ENCODE assay signal across 7 cellular contexts in the genomic region with DNA sequence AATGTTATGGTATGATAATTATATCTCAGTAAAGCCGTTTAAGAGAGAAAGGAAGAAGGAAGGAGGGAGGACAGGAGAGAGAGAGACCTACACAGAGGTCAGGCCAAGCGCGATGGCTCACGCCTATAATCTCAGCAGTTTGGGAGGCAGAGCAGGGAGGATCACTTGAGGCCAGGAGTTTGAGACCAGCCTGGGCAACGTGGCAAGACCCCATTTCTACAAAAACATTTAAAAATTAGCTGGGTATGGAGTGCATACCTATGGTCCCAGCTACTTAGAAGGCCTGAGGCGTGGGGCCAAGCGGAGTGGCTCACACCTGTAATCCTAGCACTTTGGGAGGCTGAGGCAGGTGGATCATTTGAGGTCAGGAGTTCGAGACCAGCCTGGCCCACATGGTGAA. TPM values are rescaled to one million over a fixed set of nuclear protein-coding genes. Genes with fewer than 3 reads are reported as not detected.
DNase-seq lines count a peak whose midpoint lies in the region; ATAC-seq, FAIRE-seq and TF ChIP-seq lines count a peak whose summit lies in the region.
"Not testable (repeated sequence)": the region's sequence is repeated elsewhere in the genome, so short reads cannot be mapped to it uniquely, and the experiment has no call there.

No MANE protein-coding gene starts in this region.

- CTCF ChIA-PET in Caco-2 (lab: Charles Lee): not testable (repeated sequence)
- CTCF ChIA-PET in activated CD4-positive, alpha-beta T cell treated with anti-CD3 and anti-CD28 coated beads, Interleukin-2, amount 10 ng/mL, durations not matched to agents 7 days and 5 days (lab: Charles Lee): interaction anchor here (0.6 to 1.3 kb wide), 5 partner anchors 9 to 235 kb away, joined by 3 to 4 read pairs (median 4); a partner anchor contains a TSS
- CTCF ChIA-PET in GM12878 (lab: Yijun Ruan, JAX): interaction anchor here (1.2 to 1.4 kb wide), 5 partner anchors 10 to 235 kb away, joined by 3 to 4 read pairs (median 3); no protein-coding TSS in a partner anchor

- ATAC-seq in GM12878, foreskin keratinocyte: not testable (repeated sequence)

- SMC1A ChIA-PET in GM12878 (lab: Charles Lee; ENCODE audit: uncharacterized antibody, unreplicated experiment): interaction anchor here (2.1 kb wide), 1 partner anchor 75 kb away, joined by 8 read pairs; a partner anchor contains a TSS

- in situ Hi-C loops in GM12878 (cut with MboI): not testable (repeated sequence)

- peak overlapping the region; percentile 5 for H3K4me3 Mint-ChIP-seq in Caco-2 (ENCODE audit: unreplicated experiment)
- not testable (repeated sequence) for H3K4me3 Mint-ChIP-seq in activated CD4-positive, alpha-beta T cell treated with anti-CD3 and anti-CD28 coated beads, Interleukin-2, amount 10 ng/mL, durations not matched to agents 7 days and 5 days

- POLR2A ChIA-PET in Caco-2 (lab: Charles Lee): interaction anchor here (1.5 kb wide), 1 partner anchor 10 kb away, joined by 8 read pairs; no protein-coding TSS in a partner anchor
- POLR2A ChIA-PET in activated CD4-positive, alpha-beta T cell treated with anti-CD3 and anti-CD28 coated beads, Interleukin-2, amount 10 ng/mL, durations not matched to agents 7 days and 5 days (lab: Charles Lee); GM12878 (lab: Charles Lee): not testable (repeated sequence)

- H3K27ac ChIP-seq in GM12878 (ENCODE audit: control insufficient read depth, insufficient read depth): not testable (repeated sequence)
- H3K27ac ChIP-seq in foreskin keratinocyte (peak overlapping the region; percentile 88), subcutaneous abdominal adipose tissue (ENCODE audit: low read depth, low read length) (peak overlapping the region; percentile 81)

- intact Hi-C loops in Caco-2 (cut with micrococcal nuclease; ENCODE audit: unreplicated experiment); GM12878 (cut with micrococcal nuclease; ENCODE audit: unreplicated experiment): not testable (repeated sequence)

- H3K9ac ChIP-seq in GM12878 (ENCODE audit: control insufficient read depth, insufficient read depth, low read length); subcutaneous abdominal adipose tissue (ENCODE audit: low read length in 5 of 5): not testable (repeated sequence)
- peak overlapping the region; percentile 58 for H3K9ac ChIP-seq in mucosa of stomach (ENCODE audit: low read length)

- H3K4me2 ChIP-seq in GM12878 (ENCODE audit: control insufficient read depth, insufficient read depth): peak overlapping the region; percentile 90

- FAIRE-seq in GM12878 (lab: Jason Lieb, UNC): not testable (repeated sequence)

- not testable (repeated sequence) for H4K20me1 ChIP-seq in GM12878 (ENCODE audit: control insufficient read depth, insufficient read depth)

- H3K9me3 Mint-ChIP-seq in Caco-2 (ENCODE audit: unreplicated experiment); activated CD4-positive, alpha-beta T cell treated with anti-CD3 and anti-CD28 coated beads, Interleukin-2, amount 10 ng/mL, durations not matched to agents 7 days and 5 days: not testable (repeated sequence)

- not testable (repeated sequence) for H3K79me2 ChIP-seq in GM12878 (ENCODE audit: control insufficient read depth, insufficient read depth, low read length)

- peaks cover 32% of the 10 kb centered on the region for H3K36me3 Mint-ChIP-seq in Caco-2 (ENCODE audit: insufficient read depth, unreplicated experiment)
- H3K36me3 Mint-ChIP-seq in activated CD4-positive, alpha-beta T cell treated with anti-CD3 and anti-CD28 coated beads, Interleukin-2, amount 10 ng/mL, durations not matched to agents 7 days and 5 days (ENCODE audit: low read depth): not testable (repeated sequence)

- H3K4me1 Mint-ChIP-seq in Caco-2 (ENCODE audit: low read depth, unreplicated experiment): peaks cover 75% of the 10 kb centered on the region
- peaks cover 38% of the 10 kb centered on the region for H3K4me1 Mint-ChIP-seq in activated CD4-positive, alpha-beta T cell treated with anti-CD3 and anti-CD28 coated beads, Interleukin-2, amount 10 ng/mL, durations not matched to agents 7 days and 5 days

- not testable (repeated sequence) for TF ChIP-seq RAD21 in GM12878 (IDR thresholded peaks at IDR 0.05; ENCODE audit: insufficient read depth, low read depth, low read length)

- not testable (repeated sequence) for TF ChIP-seq POLR2A in GM12878 (IDR thresholded peaks at IDR 0.05; ENCODE audit: low read depth, low read length)

- H3K4me1 ChIP-seq in Caco-2 (peaks cover 88% of the 10 kb centered on the region), GM12878 (ENCODE audit: control insufficient read depth, insufficient read depth, low read length) (peaks cover 29% of the 10 kb centered on the region), foreskin keratinocyte (peaks cover 50% of the 10 kb centered on the region), mucosa of stomach (ENCODE audit: control insufficient read depth, insufficient read depth, low read length) (peaks cover 43% of the 10 kb centered on the region), subcutaneous abdominal adipose tissue (ENCODE audit: control insufficient read depth in 5 of 5, insufficient read depth in 5 of 5, low read length in 5 of 5) (peaks cover 14 to 39% (median 35%) of the 10 kb centered on the region in 5 donors)

- not testable (repeated sequence) for H3K9me3 ChIP-seq in Caco-2; GM12878 (replicated peaks; ENCODE audit: control insufficient read depth, insufficient read depth, low read length); mucosa of stomach (ENCODE audit: control insufficient read depth, low read length); subcutaneous abdominal adipose tissue (ENCODE audit: control insufficient read depth in 5 of 5, low read length in 5 of 5)

- H3K4me3 ChIP-seq in Caco-2 (ENCODE audit: low read depth, low read length); GM12878; mucosa of stomach (ENCODE audit: low read length); subcutaneous abdominal adipose tissue (ENCODE audit: low read depth in 1 of 5, low read length in 5 of 5): not testable (repeated sequence)

- H3K27me3 Mint-ChIP-seq in Caco-2 (ENCODE audit: insufficient read depth, unreplicated experiment): not testable (repeated sequence)
- peaks cover 13% of the 10 kb centered on the region for H3K27me3 Mint-ChIP-seq in activated CD4-positive, alpha-beta T cell treated with anti-CD3 and anti-CD28 coated beads, Interleukin-2, amount 10 ng/mL, durations not matched to agents 7 days and 5 days

- 65% methylated on average over 8 of the region's 8 CpGs for WGBS in GM12878 (ENCODE audit: insufficient coverage, insufficient replicate concordance, low lambda C conversion rate, missing lambda C conversion rate)

- RAD21 ChIA-PET in GM12878 (lab: Charles Lee; ENCODE audit: unreplicated experiment): not testable (repeated sequence)

- H2AFZ ChIP-seq in GM12878 (ENCODE audit: control insufficient read depth, low read depth, low read length): peak overlapping the region; percentile 85; the same call in 1 of the 2 replicates

- BruUV-seq in Caco-2 (replicated peaks; lab: Mats Ljungman, UMichigan); GM12878 (replicated peaks; lab: Mats Ljungman, UMichigan): not testable (repeated sequence)

- not testable (repeated sequence) for H3K27me3 ChIP-seq in Caco-2 (replicated peaks; ENCODE audit: control insufficient read depth, insufficient read depth, low read length); GM12878 (replicated peaks in 1 of 2; ENCODE audit: control insufficient read depth in 2 of 2, insufficient read depth in 2 of 2, low read length in 1 of 2); foreskin keratinocyte; mucosa of stomach (ENCODE audit: control insufficient read depth, insufficient read depth, low read length); subcutaneous abdominal adipose tissue (ENCODE audit: control insufficient read depth in 5 of 5, insufficient read depth in 4 of 5, low read length in 5 of 5)

- not testable (repeated sequence) for TF ChIP-seq CTCF in Caco-2 (IDR thresholded peaks at IDR 0.05; ENCODE audit: insufficient read depth in 1 of 2, low read depth in 1 of 2, low read length in 1 of 2, severe bottlenecking in 1 of 2, unreplicated experiment in 1 of 2); GM12878 (IDR thresholded peaks at IDR 0.05 in 2 of 3, conservative IDR thresholded peaks at IDR 0.05 in 1 of 3; ENCODE audit: control insufficient read depth in 2 of 3, extremely low read depth in 1 of 3, insufficient read depth in 1 of 3, low read depth in 3 of 3, low read length in 3 of 3); foreskin keratinocyte (conservative IDR thresholded peaks at IDR 0.05)

- H3K27ac Mint-ChIP-seq in Caco-2 (ENCODE audit: unreplicated experiment): peak overlapping the region; percentile 93
- peak overlapping the region; percentile 54 for H3K27ac Mint-ChIP-seq in activated CD4-positive, alpha-beta T cell treated with anti-CD3 and anti-CD28 coated beads, Interleukin-2, amount 10 ng/mL, durations not matched to agents 7 days and 5 days

- DNase-seq in Caco-2; activated CD4-positive, alpha-beta T cell treated with anti-CD3 and anti-CD28 coated beads, Interleukin-2, amount 10 ng/mL, durations not matched to agents 7 days and 5 days; GM12878 (ENCODE audit: low read depth, low spot score); foreskin keratinocyte: not testable (repeated sequence)
- peak; percentile 45 for DNase-seq in RPMI8226

- H3K36me3 ChIP-seq in Caco-2 (ENCODE audit: control insufficient read depth, insufficient read depth, low read length); GM12878 (ENCODE audit: control insufficient read depth in 2 of 2, insufficient read depth in 2 of 2, low read length in 1 of 2); mucosa of stomach (ENCODE audit: control insufficient read depth, insufficient read depth, low read length); subcutaneous abdominal adipose tissue (ENCODE audit: control insufficient read depth in 5 of 5, insufficient read depth in 5 of 5, low read length in 5 of 5): not testable (repeated sequence)

- not testable (repeated sequence) for TF ChIP-seq EP300 in GM12878 (IDR thresholded peaks at IDR 0.05; ENCODE audit: borderline replicate concordance in 1 of 2, control insufficient read depth in 1 of 2, low read depth in 2 of 2, low read length in 2 of 2)

RNA-seq across cellular contexts. Expression of a gene that starts 9.0 kb away (rescaled TPM):
- total RNA-seq in Caco-2 (2022): 103 and 108 TPM in 2 replicates
- not detected for total RNA-seq in activated CD4-positive, alpha-beta T cell treated with anti-CD3 and anti-CD28 coated beads, Interleukin-2, amount 10 ng/mL, durations not matched to agents 7 days and 5 days
- total RNA-seq in GM12878 (2013; cell fraction: nucleolus; rRNA removed): 0.56 TPM in 1 of 2 replicates, not detected in the other
- 0.23 and 0.49 TPM in 2 replicates for total RNA-seq in GM12878 (2014; rRNA removed)
- total RNA-seq in GM12878 (2014; rRNA removed; fragmentation: Illumina TruSeq; extraction: Trizol): 0.22 TPM in 1 of 2 replicates, not detected in the other
- 0.82 and 1.3 TPM in 2 replicates for total RNA-seq in GM12878 (2021)
- not detected for polyA plus RNA-seq in GM12878 (2011; ENCODE audit: low read depth)
- polyA plus RNA-seq in GM12878 (2011; rRNA removed): 0.26 TPM in 2 replicates
- polyA plus RNA-seq in GM12878 (2011; cell fraction: cytosol; rRNA removed): 0.15 and 0.43 TPM in 2 replicates
- polyA plus RNA-seq in GM12878 (2011; cell fraction: nucleus; rRNA removed): 0.39 and 0.90 TPM in 2 replicates
- polyA plus RNA-seq in GM12878 (2012): 0.42 and 0.73 TPM in 2 replicates
- not detected in 2 replicates for polyA plus RNA-seq in GM12878 (2014; fragmentation: Illumina TruSeq; extraction: Trizol)
- not detected for polyA plus RNA-seq in GM12878 (2014; fragmentation: Nextera tagmentation; extraction: Ambion mirVana)
- 0.08 and 0.22 TPM in 2 replicates for polyA plus RNA-seq in GM12878 (2014; rRNA removed)
- polyA plus RNA-seq in GM12878 (2016; fragmentation: Nextera tagmentation; extraction: Ambion mirVana): 1 to 10 TPM in 1 of 2 experiments, under 1 TPM in 1; 0.46 to 1.2 TPM
- 0.10 and 0.15 TPM in 2 replicates for polyA minus RNA-seq in GM12878 (2011; rRNA and poly(A)+ RNA removed)
- polyA minus RNA-seq in GM12878 (2011; cell fraction: cytosol; rRNA and poly(A)+ RNA removed): 0.94 and 3.2 TPM in 2 replicates
- polyA minus RNA-seq in GM12878 (2011; cell fraction: nucleus; rRNA and poly(A)+ RNA removed): 0.12 and 0.48 TPM in 2 replicates
- total RNA-seq in foreskin keratinocyte: 67.8 and 68.5 TPM in 2 replicates
- polyA plus RNA-seq in foreskin keratinocyte: 47.0 and 48.3 TPM in 2 replicates

Comparison
In these comparisons a context has a peak if more than half of its experiments do, and no peak if none do; other contexts are left out.
1. RNA of a gene that starts 9.0 kb away (total RNA-seq): 103 to 108 TPM in Caco-2 and 67.8 to 68.5 TPM in foreskin keratinocyte; 0.22 to 1.3 TPM in GM12878 and not detected in activated CD4-positive, alpha-beta T cell treated with anti-CD3 and anti-CD28 coated beads, Interleukin-2, amount 10 ng/mL, durations not matched to agents 7 days and 5 days; every median in the first group is over 10 times any median in the second.